1 cellular context compared by ENCODE assay signal in the genomic region with DNA sequence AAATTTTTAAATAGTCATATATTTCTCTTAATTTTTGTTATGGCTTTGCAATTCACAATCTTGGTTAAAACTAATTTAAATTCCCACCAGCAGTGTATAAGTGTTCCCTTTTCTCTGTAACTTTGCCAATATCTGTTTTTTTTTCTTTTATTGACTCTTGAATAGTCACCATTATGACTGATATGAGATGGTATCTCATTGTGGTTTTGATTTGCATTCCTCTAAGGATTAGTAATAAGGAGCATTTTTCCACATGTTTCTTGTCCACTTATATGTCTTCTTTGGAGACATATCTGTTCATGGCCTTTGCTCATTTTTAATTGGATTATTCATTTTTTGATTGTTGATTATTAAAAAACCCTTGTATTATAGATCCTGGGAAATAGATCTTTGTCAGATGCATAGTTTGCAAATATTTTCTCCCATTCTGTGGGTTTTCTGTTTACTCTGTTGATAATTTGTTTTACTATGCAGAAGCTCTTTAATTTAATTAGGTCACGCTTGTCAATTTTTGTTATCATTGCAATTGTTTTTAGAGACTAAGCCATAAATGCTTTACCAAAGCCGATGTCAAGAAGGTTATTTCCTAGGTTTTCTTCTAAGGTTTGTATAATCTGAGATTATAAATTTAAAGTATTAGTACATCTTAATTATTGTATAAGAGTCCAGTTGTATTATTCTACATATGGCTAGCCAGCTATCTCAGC.
TF ChIP-seq lines count a peak whose summit lies in the region.

No MANE protein-coding gene starts in this region.

TF ChIP-seq in SK-N-SH, 30 proteins besides CTCF, POLR2A, EP300 and RAD21 (continued from another document):
- peak; percentile 76 for TF ChIP-seq NFIC (IDR thresholded peaks at IDR 0.05; ENCODE audit: borderline replicate concordance)
- TF ChIP-seq GATA2 (CRISPR knock-in tag; IDR thresholded peaks at IDR 0.05) = no peak
TF ChIP-seq in SK-N-SH: peak in this region for 6.
